8 cellular contexts compared by ENCODE assay signal in the genomic region with DNA sequence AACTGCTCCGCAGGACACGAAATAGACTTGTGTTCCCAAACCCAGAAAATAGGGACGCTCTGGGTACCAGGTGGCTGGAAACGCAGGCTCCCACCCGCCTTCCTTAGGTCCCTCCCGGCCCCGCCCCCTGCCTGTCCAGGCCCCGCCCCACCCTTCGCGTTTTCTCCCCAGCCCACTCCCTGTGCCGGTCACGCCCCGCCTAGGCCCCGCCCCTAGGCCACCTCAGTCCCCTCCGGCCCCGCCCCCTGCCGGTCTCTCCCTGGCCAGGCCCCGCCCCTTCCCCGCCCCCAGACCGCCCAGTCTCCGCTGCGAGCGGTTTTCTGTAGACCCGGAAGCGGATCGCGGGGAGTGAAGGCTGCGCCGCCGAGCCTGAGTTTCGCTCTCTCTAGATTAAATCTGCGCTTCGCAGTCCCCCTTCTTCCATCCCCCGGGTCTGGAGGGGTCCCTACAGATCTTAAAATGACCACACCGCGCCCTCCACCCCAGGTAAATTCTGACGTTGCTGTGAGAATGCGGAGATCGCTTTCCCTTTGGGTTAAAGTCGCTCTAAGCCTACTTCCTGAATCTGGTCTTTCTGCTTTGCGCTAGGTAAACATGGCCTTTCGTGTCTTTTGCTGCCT. TPM values are rescaled to one million over a fixed set of nuclear protein-coding genes. Genes with fewer than 3 reads are reported as not detected.
DNase-seq lines count a peak whose midpoint lies in the region; ATAC-seq and TF ChIP-seq lines count a peak whose summit lies in the region.

No MANE protein-coding gene starts in this region.

- H3K9ac ChIP-seq in iPS-18a (ENCODE audit: low read length), result peak overlapping the region; percentile 61

- peak overlapping the region; percentile 57 for H3K4me3 ChIP-seq in GM12865 (ENCODE audit: low read depth, low read length)
- H3K4me3 ChIP-seq in breast epithelium, result peak overlapping the region; percentile 78 to 88 (median 85)
- H3K4me3 ChIP-seq in iPS-18a (ENCODE audit: low read length), result peak overlapping the region; percentile 96
- peak overlapping the region; percentile 63 to 88 (median 86) for H3K4me3 ChIP-seq in sigmoid colon

- ATAC-seq in GM19035 (IDR thresholded peaks at IDR 0.05; ENCODE audit: unreplicated experiment), result no peak
- ATAC-seq in GM18520 (IDR thresholded peaks at IDR 0.05; ENCODE audit: unreplicated experiment), result no peak

- H3K27me3 ChIP-seq in breast epithelium, result no peaks in the 10 kb centered on the region
- H3K27me3 ChIP-seq in iPS-18a (ENCODE audit: control insufficient read depth, insufficient read depth, low read length), result peaks cover 22% of the 10 kb centered on the region
- H3K27me3 ChIP-seq in sigmoid colon, result no peaks in the 10 kb centered on the region

- intact Hi-C loops in breast epithelium (cut with DNase I; ENCODE audit: low total_unique reads), result no loop called here
- intact Hi-C loops in sigmoid colon (cut with DNase I), result loop anchor here (1.0 to 10.0 kb wide), 10 partner anchors 40 to 668 kb away; a partner anchor contains a TSS

- TF ChIP-seq POLR2A in breast epithelium (IDR thresholded peaks at IDR 0.05), result peak; percentile 71
- peak; percentile 37 to 38 for TF ChIP-seq POLR2A in sigmoid colon (IDR thresholded peaks at IDR 0.05)

- no peak for TF ChIP-seq EP300 in sigmoid colon (IDR thresholded peaks at IDR 0.05)

- peaks cover 27 to 34% of the 10 kb centered on the region in 2 donors for H3K9me3 ChIP-seq in breast epithelium
- H3K9me3 ChIP-seq in iPS-18a (ENCODE audit: control insufficient read depth, low read depth, low read length), result no peaks in the 10 kb centered on the region
- peaks cover 1 to 15% (median 6%) of the 10 kb centered on the region in 4 donors for H3K9me3 ChIP-seq in sigmoid colon

- TF ChIP-seq CTCF in GM12865 (IDR thresholded peaks at IDR 0.05; ENCODE audit: insufficient read depth, low read depth, low read length, missing control alignments) (no peak), VCaP (conservative IDR thresholded peaks at IDR 0.05) (no peak), breast epithelium (IDR thresholded peaks at IDR 0.05) (no peak), sigmoid colon (IDR thresholded peaks at IDR 0.05) (no peak)

- WGBS in sigmoid colon, 2 donors, result 1% methylated on average over 42 of the region's 42 CpGs

- DNase-seq in GM12865 (ENCODE audit: low read depth) (peak; percentile 91), MV-4-11 (lab: John Stamatoyannopoulos, UW) (peak; percentile 78), breast epithelium (ENCODE audit: low spot score in 2 of 2) (peak; percentile 95 to 99), sigmoid colon (peak; percentile 99)

- no peaks in the 10 kb centered on the region for H3K36me3 ChIP-seq in breast epithelium
- H3K36me3 ChIP-seq in iPS-18a (ENCODE audit: control insufficient read depth, low read depth, low read length), result no peaks in the 10 kb centered on the region
- H3K36me3 ChIP-seq in sigmoid colon, result peaks cover 0 to 21% (median 0%) of the 10 kb centered on the region in 4 donors

- H3K27ac ChIP-seq in VCaP (peak overlapping the region; percentile 86), breast epithelium (peak overlapping the region; percentile 92 to 93), iPS-18a (ENCODE audit: low read length) (no peak overlapping the region), sigmoid colon (peak overlapping the region; percentile 84 to 92 (median 87))

- H3K4me1 ChIP-seq in breast epithelium (no peaks in the 10 kb centered on the region), iPS-18a (ENCODE audit: control insufficient read depth, low read depth, low read length) (peaks cover 4% of the 10 kb centered on the region), sigmoid colon (peaks cover 0 to 20% (median 14%) of the 10 kb centered on the region in 4 donors)

RNA-seq across cellular contexts. Expression of a gene that starts 3.7 kb away (rescaled TPM):
- total RNA-seq in breast epithelium, result 1 to 10 TPM; 2.9 to 8.6 (median 5.8) TPM
- total RNA-seq in sigmoid colon, result 10 to 100 TPM in 1 of 4 donors, 1 to 10 TPM in 3; 5.3 to 16.8 (median 6.4) TPM
- polyA plus RNA-seq in sigmoid colon, result 1 to 10 TPM in 2 of 3 donors, under 1 TPM in 1; 0.92 to 3.6 (median 3.6) TPM

RNA-seq across cellular contexts. Expression of a gene that starts 38.0 kb away (rescaled TPM):
- total RNA-seq in breast epithelium, result 10 to 100 TPM in 2 of 3 donors, 1 to 10 TPM in 1; 6.9 to 19.2 (median 13.4) TPM
- total RNA-seq in sigmoid colon, result 10 to 100 TPM in 2 of 4 donors, 1 to 10 TPM in 2; 5.7 to 12.2 (median 8.7) TPM
- polyA plus RNA-seq in sigmoid colon, result 1 to 10 TPM; 1.6 to 4.8 (median 3.8) TPM

RNA-seq across cellular contexts. Expression of a gene that starts 57.8 kb away (rescaled TPM):
- total RNA-seq in breast epithelium (10 to 100 TPM; 11.1 to 26.3 (median 15.7) TPM), sigmoid colon (10 to 100 TPM; 15.8 to 28.5 (median 20.5) TPM)
- 10 to 100 TPM in 1 of 3 donors, 1 to 10 TPM in 2; 1.8 to 10.2 (median 5.7) TPM for polyA plus RNA-seq in sigmoid colon
